ENCODE assay signal across 10 cellular contexts in the genomic region with DNA sequence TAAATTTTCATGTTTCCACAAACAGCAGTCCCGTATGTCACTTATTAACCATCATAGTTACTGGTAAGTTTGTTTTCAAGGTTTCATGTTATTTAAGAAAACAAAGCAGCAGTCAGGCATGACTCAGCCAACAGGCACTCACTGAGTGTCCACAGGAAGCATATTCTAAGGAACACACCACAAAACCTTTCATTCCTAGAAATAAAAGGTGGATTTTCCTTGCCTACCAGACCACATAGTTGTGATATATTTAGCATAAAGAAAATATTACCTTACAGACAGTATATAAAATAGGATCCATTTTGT.
DNase-seq lines count a peak whose midpoint lies in the region; ATAC-seq and TF ChIP-seq lines count a peak whose summit lies in the region.
"Had no signal": no experiment of that assay in that cellular context is flagged by ENCODE, and none has a peak within 500 bp of the region (broad histone marks: within the 10 kb centered on the region; RNA-seq: fewer than 3 reads in every experiment).

No MANE protein-coding gene starts in this region.

- H3K9me3 ChIP-seq in ascending aorta: no peaks in the 10 kb centered on the region

- no peaks in the 10 kb centered on the region for H3K4me1 ChIP-seq in ascending aorta

- peak overlapping the region; percentile 97 for H3K27ac Mint-ChIP-seq in osteocyte (ENCODE audit: unreplicated experiment)
- H3K27ac Mint-ChIP-seq: activated CD4-positive, alpha-beta memory T cell treated with anti-CD3 and anti-CD28 coated beads for 36 hours had no signal

- peaks cover 55% of the 10 kb centered on the region for H3K4me1 Mint-ChIP-seq in osteocyte (ENCODE audit: unreplicated experiment)

- TF ChIP-seq CTCF in ascending aorta (IDR thresholded peaks at IDR 0.05) (no peak), osteocyte (IDR thresholded peaks at IDR 0.05) (no peak)

- H3K27me3 Mint-ChIP-seq in osteocyte (ENCODE audit: unreplicated experiment): no peaks in the 10 kb centered on the region
- H3K27me3 Mint-ChIP-seq: activated CD4-positive, alpha-beta memory T cell treated with anti-CD3 and anti-CD28 coated beads for 36 hours had no signal

- H3K36me3 ChIP-seq in ascending aorta: no peaks in the 10 kb centered on the region

- peak overlapping the region; percentile 20 to 37 for H3K27ac ChIP-seq in ascending aorta
- H3K27ac ChIP-seq: HL-60 had no signal

- H3K27me3 ChIP-seq in ascending aorta: no peaks in the 10 kb centered on the region

- no peak overlapping the region for H3K4me3 Mint-ChIP-seq in osteocyte (ENCODE audit: unreplicated experiment)
- H3K4me3 Mint-ChIP-seq: activated CD4-positive, alpha-beta memory T cell treated with anti-CD3 and anti-CD28 coated beads for 36 hours had no signal

- ATAC-seq in GM18873 (IDR thresholded peaks at IDR 0.05; ENCODE audit: low FRiP score, unreplicated experiment): peak; percentile 90
- peak; percentile 83 for ATAC-seq in HG03159 (IDR thresholded peaks at IDR 0.05; ENCODE audit: unreplicated experiment)
- ATAC-seq in HG03442 (IDR thresholded peaks at IDR 0.05; ENCODE audit: unreplicated experiment): no peak

- DNase-seq in ascending aorta (ENCODE audit: low spot score in 2 of 2): no peak
- no peak for DNase-seq in osteocyte (ENCODE audit: extremely low spot score, unreplicated experiment)
- DNase-seq in NCI-H1694 treated with DMSO at 0.1 percent for 48 hours (lab: John Stamatoyannopoulos, UW): no peak
- no peak for DNase-seq in NCI-H2107 treated with DMSO at 0.1 percent for 48 hours (lab: John Stamatoyannopoulos, UW; ENCODE audit: unreplicated experiment)
- no peak for DNase-seq in SKM-1 treated with dmso at 0.1 percent for 144 hours (lab: John Stamatoyannopoulos, UW; ENCODE audit: unreplicated experiment)
- DNase-seq: activated CD4-positive, alpha-beta memory T cell treated with anti-CD3 and anti-CD28 coated beads for 36 hours had no signal

- H3K4me3 ChIP-seq in ascending aorta: no peak overlapping the region

- intact Hi-C loops in ascending aorta (cut with DNase I): no loop called here

- no peaks in the 10 kb centered on the region for H3K9me3 Mint-ChIP-seq in osteocyte (ENCODE audit: unreplicated experiment)
- H3K9me3 Mint-ChIP-seq: activated CD4-positive, alpha-beta memory T cell treated with anti-CD3 and anti-CD28 coated beads for 36 hours had no signal

- H3K36me3 Mint-ChIP-seq in osteocyte (ENCODE audit: unreplicated experiment): no peaks in the 10 kb centered on the region
- H3K36me3 Mint-ChIP-seq: activated CD4-positive, alpha-beta memory T cell treated with anti-CD3 and anti-CD28 coated beads for 36 hours had no signal
